In genomic region chr5:154190652-154191304, GRCh38 we compare ENCODE assay signal across 8 cellular contexts. TPM values are rescaled to one million over a fixed set of nuclear protein-coding genes. Genes with fewer than 3 reads are reported as not detected.
A peak's percentile ranks its signal among the peaks of the same experiment; 100 is the strongest.
DNase-seq lines count a peak whose midpoint lies in the region; ATAC-seq lines count a peak whose summit lies in the region.

A gene with protein sequence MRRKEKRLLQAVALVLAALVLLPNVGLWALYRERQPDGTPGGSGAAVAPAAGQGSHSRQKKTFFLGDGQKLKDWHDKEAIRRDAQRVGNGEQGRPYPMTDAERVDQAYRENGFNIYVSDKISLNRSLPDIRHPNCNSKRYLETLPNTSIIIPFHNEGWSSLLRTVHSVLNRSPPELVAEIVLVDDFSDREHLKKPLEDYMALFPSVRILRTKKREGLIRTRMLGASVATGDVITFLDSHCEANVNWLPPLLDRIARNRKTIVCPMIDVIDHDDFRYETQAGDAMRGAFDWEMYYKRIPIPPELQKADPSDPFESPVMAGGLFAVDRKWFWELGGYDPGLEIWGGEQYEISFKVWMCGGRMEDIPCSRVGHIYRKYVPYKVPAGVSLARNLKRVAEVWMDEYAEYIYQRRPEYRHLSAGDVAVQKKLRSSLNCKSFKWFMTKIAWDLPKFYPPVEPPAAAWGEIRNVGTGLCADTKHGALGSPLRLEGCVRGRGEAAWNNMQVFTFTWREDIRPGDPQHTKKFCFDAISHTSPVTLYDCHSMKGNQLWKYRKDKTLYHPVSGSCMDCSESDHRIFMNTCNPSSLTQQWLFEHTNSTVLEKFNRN (plus strand): TSS chr5:154190733. CDS start chr5:154190867, 134 bp downstream.

- H3K27me3 Mint-ChIP-seq in central memory CD8-positive, alpha-beta T cell = no peaks in the 10 kb centered on the region

- H3K4me1 Mint-ChIP-seq in central memory CD8-positive, alpha-beta T cell = peaks cover 39% of the 10 kb centered on the region

- peak within 1 kb of the TSS; percentile 94 for H3K4me3 Mint-ChIP-seq in central memory CD8-positive, alpha-beta T cell

- peak within 1 kb of the TSS; percentile 96 for H3K27ac Mint-ChIP-seq in central memory CD8-positive, alpha-beta T cell (ENCODE audit: low read depth)

- DNase-seq in NCI-H1694 treated with DMSO at 0.1 percent for 48 hours (lab: John Stamatoyannopoulos, UW) = peak; percentile 4
- no peak for DNase-seq in NCI-H1694 (lab: John Stamatoyannopoulos, UW)
- DNase-seq in HT1080 (ENCODE audit: low read depth) = no peak
- peak; percentile 44 to 74 (median 52) for DNase-seq in T-helper 1 cell
- DNase-seq in central memory CD8-positive, alpha-beta T cell (ENCODE audit: low spot score in 2 of 2) = no peak
- DNase-seq in iris pigment epithelial cell (ENCODE audit: low read depth) = peak; percentile 71

- peaks cover 16% of the 10 kb centered on the region for H3K36me3 Mint-ChIP-seq in central memory CD8-positive, alpha-beta T cell (ENCODE audit: insufficient read depth)

- peak within 1 kb of the TSS; percentile 63 to 95 (median 86) for H3K27ac ChIP-seq in skin epidermis

- no peaks in the 10 kb centered on the region for H3K9me3 Mint-ChIP-seq in central memory CD8-positive, alpha-beta T cell

- peak within 1 kb of the TSS; percentile 64 to 89 (median 81) for H3K4me3 ChIP-seq in skin epidermis

- ATAC-seq in GM21423 (IDR thresholded peaks at IDR 0.05; ENCODE audit: unreplicated experiment) = peak; percentile 72
- peak; percentile 71 for ATAC-seq in central memory CD8-positive, alpha-beta T cell (replicated peaks; ENCODE audit: extremely low read depth, poor library complexity, severe bottlenecking)

RNA-seq across cellular contexts. Expression of the gene that starts here (rescaled TPM):
- 51.5 and 58.2 TPM in 2 replicates for total RNA-seq in HT1080 (2014; rRNA removed; shearing (Covaris generic))
- 29.3 and 32.6 TPM in 2 replicates for polyA plus RNA-seq in HT1080 (2015; cell fraction: cytosol; rRNA removed)
- polyA plus RNA-seq in HT1080 (2015; cell fraction: nucleus; rRNA removed) = 27.1 and 33.5 TPM in 2 replicates

Comparison
In these comparisons a context has a peak if more than half of its experiments do, and no peak if none do; other contexts are left out.
1. DNase-seq: peak in NCI-H1694 treated with DMSO at 0.1 percent for 48 hours (single experiment), T-helper 1 cell (5 of 5) and iris pigment epithelial cell (single experiment); none in NCI-H1694 (single experiment), HT1080 (single experiment) and central memory CD8-positive, alpha-beta T cell (0 of 2).